In the genomic region with DNA sequence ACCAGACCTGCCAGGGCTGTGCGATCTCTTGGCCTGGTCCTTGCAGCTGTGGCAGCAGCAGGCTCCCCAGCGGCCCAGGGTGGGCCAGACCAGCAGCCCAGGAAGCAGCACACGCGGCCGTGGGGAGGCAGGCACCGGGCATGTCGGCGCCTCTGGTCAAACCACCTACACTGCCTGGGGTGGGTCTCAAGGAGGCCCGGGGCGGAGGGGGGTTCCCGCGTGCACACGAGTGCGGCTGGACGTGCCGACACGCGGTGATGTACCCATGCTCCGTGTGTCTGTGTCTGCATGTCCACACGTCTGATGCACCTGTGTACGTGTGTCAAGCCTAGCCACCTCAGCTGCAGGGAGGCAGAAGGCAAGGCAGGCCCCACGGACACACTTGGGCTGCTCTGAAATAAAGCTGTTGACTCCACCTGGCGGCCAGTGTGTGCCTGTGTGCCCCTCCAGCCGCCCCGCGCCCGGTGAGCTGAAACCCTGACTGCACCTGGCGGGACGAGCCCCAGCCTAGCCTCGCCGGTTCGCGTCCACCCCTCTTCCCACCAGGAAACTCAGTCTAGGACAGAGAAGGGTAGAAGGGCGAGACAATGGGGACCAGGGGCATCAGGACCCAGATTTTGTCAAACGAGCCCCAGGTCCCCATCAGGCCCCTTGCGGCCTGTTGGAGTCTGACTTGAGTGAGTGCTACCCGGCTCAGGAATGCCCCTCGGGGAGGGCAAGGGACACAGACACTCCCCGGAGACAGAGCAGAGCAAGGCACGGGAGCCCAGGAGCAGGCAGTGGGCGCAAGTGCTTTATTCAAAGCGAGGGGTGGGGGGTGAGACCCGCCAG, we compare ENCODE assay signal across 8 cellular contexts. TPM values are rescaled to one million over a fixed set of nuclear protein-coding genes. Genes with fewer than 3 reads are reported as not detected.
A peak's percentile ranks its signal among the peaks of the same experiment; 100 is the strongest.
DNase-seq lines count a peak whose midpoint lies in the region; ATAC-seq and TF ChIP-seq lines count a peak whose summit lies in the region.

No MANE protein-coding gene starts in this region.

- no peaks in the 10 kb centered on the region for H3K9me3 Mint-ChIP-seq in central memory CD8-positive, alpha-beta T cell
- no peaks in the 10 kb centered on the region for H3K9me3 Mint-ChIP-seq in stimulated activated naive B cell treated with anti-CD40 and anti-IgM and Interleukin-4, amounts not matched to agents 10 μg/mL and 1 μg/mL and 100 μg/mL, for 72 hours

- no peak overlapping the region for H3K27ac ChIP-seq in liver (ENCODE audit: low read depth in 1 of 2, low read length in 2 of 2)

- H3K36me3 Mint-ChIP-seq in central memory CD8-positive, alpha-beta T cell (ENCODE audit: insufficient read depth), result peaks cover 6% of the 10 kb centered on the region
- peaks cover 0 to 7% of the 10 kb centered on the region in 2 donors for H3K36me3 Mint-ChIP-seq in stimulated activated naive B cell treated with anti-CD40 and anti-IgM and Interleukin-4, amounts not matched to agents 10 μg/mL and 1 μg/mL and 100 μg/mL, for 72 hours

- no peaks in the 10 kb centered on the region for H3K27me3 Mint-ChIP-seq in central memory CD8-positive, alpha-beta T cell
- peaks cover 0 to 6% of the 10 kb centered on the region in 2 donors for H3K27me3 Mint-ChIP-seq in stimulated activated naive B cell treated with anti-CD40 and anti-IgM and Interleukin-4, amounts not matched to agents 10 μg/mL and 1 μg/mL and 100 μg/mL, for 72 hours

- H3K27me3 ChIP-seq in liver (ENCODE audit: control insufficient read depth in 4 of 4, insufficient read depth in 4 of 4, low read length in 3 of 4), result no peaks in the 10 kb centered on the region

- H3K9me3 ChIP-seq in liver (ENCODE audit: control insufficient read depth in 4 of 4, low read length in 3 of 4), result no peaks in the 10 kb centered on the region

- H3K4me3 Mint-ChIP-seq in central memory CD8-positive, alpha-beta T cell, result no peak overlapping the region
- H3K4me3 Mint-ChIP-seq in stimulated activated naive B cell treated with anti-CD40 and anti-IgM and Interleukin-4, amounts not matched to agents 10 μg/mL and 1 μg/mL and 100 μg/mL, for 72 hours, result no peak overlapping the region

- peak; percentile 62 for TF ChIP-seq CTCF in AG04449 (IDR thresholded peaks at IDR 0.05; ENCODE audit: insufficient read depth, low read length, missing control alignments)
- TF ChIP-seq CTCF in WI38 (IDR thresholded peaks at IDR 0.05; ENCODE audit: low read depth, low read length), result peak; percentile 35
- TF ChIP-seq CTCF in liver (IDR thresholded peaks at IDR 0.05; ENCODE audit: low read depth, low read length, missing input control), result peak; percentile 68

- POLR2A ChIA-PET in AG04449 (lab: Yijun Ruan, JAX), result interaction anchor here (1.9 kb wide), 1 partner anchor 14 kb away, joined by 4 read pairs; no protein-coding TSS in a partner anchor

- H3K4me3 ChIP-seq in AG04449 (ENCODE audit: low read depth, low read length) (no peak overlapping the region), WI38 (ENCODE audit: low read depth, low read length) (no peak overlapping the region), liver (ENCODE audit: low read depth in 1 of 3, low read length in 3 of 3) (no peak overlapping the region)

- H3K4me1 Mint-ChIP-seq in central memory CD8-positive, alpha-beta T cell, result no peaks in the 10 kb centered on the region
- H3K4me1 Mint-ChIP-seq in stimulated activated naive B cell treated with anti-CD40 and anti-IgM and Interleukin-4, amounts not matched to agents 10 μg/mL and 1 μg/mL and 100 μg/mL, for 72 hours, result peaks cover 10 to 13% of the 10 kb centered on the region in 2 donors

- no peak overlapping the region for H3K27ac Mint-ChIP-seq in central memory CD8-positive, alpha-beta T cell (ENCODE audit: low read depth)
- H3K27ac Mint-ChIP-seq in stimulated activated naive B cell treated with anti-CD40 and anti-IgM and Interleukin-4, amounts not matched to agents 10 μg/mL and 1 μg/mL and 100 μg/mL, for 72 hours, result no peak overlapping the region

- no peak overlapping the region for H3K9ac ChIP-seq in liver (ENCODE audit: low read depth in 1 of 2, low read length in 2 of 2)

- WGBS in liver, result 62% methylated on average over 43 of the region's 43 CpGs

- DNase-seq in AG04449 (ENCODE audit: low read depth, low spot score) (no peak), NCI-H2171 (lab: John Stamatoyannopoulos, UW) (peak; percentile 84)
- DNase-seq in central memory CD8-positive, alpha-beta T cell (ENCODE audit: low spot score in 2 of 2), result no peak
- DNase-seq in stimulated activated naive B cell treated with anti-CD40 and anti-IgM and Interleukin-4, amounts not matched to agents 10 μg/mL and 1 μg/mL and 100 μg/mL, for 72 hours, result peak; percentile 42

- ATAC-seq in GM18867 (IDR thresholded peaks at IDR 0.05; ENCODE audit: unreplicated experiment) (peak; percentile 46), HG02798 (IDR thresholded peaks at IDR 0.05; ENCODE audit: poor library complexity, unreplicated experiment) (no peak)
- ATAC-seq in central memory CD8-positive, alpha-beta T cell (replicated peaks; ENCODE audit: extremely low read depth, poor library complexity, severe bottlenecking), result peak; percentile 68
- ATAC-seq in stimulated activated naive B cell treated with anti-CD40 and anti-IgM and Interleukin-4, amounts not matched to agents 10 μg/mL and 1 μg/mL and 100 μg/mL, for 72 hours (replicated peaks), result peak; percentile 92

- peaks cover 0 to 13% (median 7%) of the 10 kb centered on the region in 4 donors for H3K4me1 ChIP-seq in liver (ENCODE audit: control insufficient read depth in 4 of 4, insufficient read depth in 4 of 4, low read length in 3 of 4)

- CTCF ChIA-PET in AG04449 (lab: Yijun Ruan, JAX), result interaction anchor here (0.9 to 3.2 kb wide), 11 partner anchors 10 to 309 kb away, joined by 3 to 60 read pairs (median 6); partner anchors contain the start of gene PERM1

- H3K36me3 ChIP-seq in liver (ENCODE audit: control insufficient read depth in 4 of 4, insufficient read depth in 3 of 4, low read depth in 1 of 4, low read length in 3 of 4), result peaks cover 0 to 10% (median under 1%) of the 10 kb centered on the region in 4 donors

- peak in 1 of 2 donors; percentile 79 for TF ChIP-seq RAD21 in liver (IDR thresholded peaks at IDR 0.05)

TF ChIP-seq in liver, 16 proteins besides CTCF, POLR2A, EP300 and RAD21 (continues in another document):
- TF ChIP-seq, protein P1, sequence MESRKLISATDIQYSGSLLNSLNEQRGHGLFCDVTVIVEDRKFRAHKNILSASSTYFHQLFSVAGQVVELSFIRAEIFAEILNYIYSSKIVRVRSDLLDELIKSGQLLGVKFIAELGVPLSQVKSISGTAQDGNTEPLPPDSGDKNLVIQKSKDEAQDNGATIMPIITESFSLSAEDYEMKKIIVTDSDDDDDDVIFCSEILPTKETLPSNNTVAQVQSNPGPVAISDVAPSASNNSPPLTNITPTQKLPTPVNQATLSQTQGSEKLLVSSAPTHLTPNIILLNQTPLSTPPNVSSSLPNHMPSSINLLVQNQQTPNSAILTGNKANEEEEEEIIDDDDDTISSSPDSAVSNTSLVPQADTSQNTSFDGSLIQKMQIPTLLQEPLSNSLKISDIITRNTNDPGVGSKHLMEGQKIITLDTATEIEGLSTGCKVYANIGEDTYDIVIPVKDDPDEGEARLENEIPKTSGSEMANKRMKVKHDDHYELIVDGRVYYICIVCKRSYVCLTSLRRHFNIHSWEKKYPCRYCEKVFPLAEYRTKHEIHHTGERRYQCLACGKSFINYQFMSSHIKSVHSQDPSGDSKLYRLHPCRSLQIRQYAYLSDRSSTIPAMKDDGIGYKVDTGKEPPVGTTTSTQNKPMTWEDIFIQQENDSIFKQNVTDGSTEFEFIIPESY (IDR thresholded peaks at IDR 0.05), result no peak
- no peak for TF ChIP-seq GABPA (IDR thresholded peaks at IDR 0.05 in 1 of 2, conservative IDR thresholded peaks at IDR 0.05 in 1 of 2)
- no peak for TF ChIP-seq EGR1 (IDR thresholded peaks at IDR 0.05; ENCODE audit: low read depth in 2 of 2)
- no peak for TF ChIP-seq FOXA2 (IDR thresholded peaks at IDR 0.05)
- TF ChIP-seq YY1 (IDR thresholded peaks at IDR 0.05), result no peak
- no peak for TF ChIP-seq JUND (IDR thresholded peaks at IDR 0.05)
- no peak for TF ChIP-seq NR2F2 (IDR thresholded peaks at IDR 0.05)
- no peak for TF ChIP-seq SP1 (IDR thresholded peaks at IDR 0.05)
- no peak for TF ChIP-seq HNF4A (conservative IDR thresholded peaks at IDR 0.05)
- TF ChIP-seq, protein P2, sequence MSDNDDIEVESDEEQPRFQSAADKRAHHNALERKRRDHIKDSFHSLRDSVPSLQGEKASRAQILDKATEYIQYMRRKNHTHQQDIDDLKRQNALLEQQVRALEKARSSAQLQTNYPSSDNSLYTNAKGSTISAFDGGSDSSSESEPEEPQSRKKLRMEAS (IDR thresholded peaks at IDR 0.05), result no peak
- TF ChIP-seq HNF4G (IDR thresholded peaks at IDR 0.05), result no peak
- no peak for TF ChIP-seq FOXA1 (IDR thresholded peaks at IDR 0.05)

RNA-seq across cellular contexts. Expression of gene SCNN1D, which starts 11.6 kb away (rescaled TPM):
- total RNA-seq in liver, result 1 to 10 TPM in 1 of 2 donors, under 1 TPM in 1; 0.79 to 1.5 TPM
- 1 to 10 TPM in 1 of 2 donors, under 1 TPM in 1; 0.51 to 1.1 TPM for polyA plus RNA-seq in liver

RNA-seq across cellular contexts. Expression of gene ACAP3, which starts 15.9 kb away (rescaled TPM):
- total RNA-seq in liver, result 10 to 100 TPM; 17.9 to 24.8 TPM
- 10 to 100 TPM in 1 of 2 donors, 1 to 10 TPM in 1; 2.7 to 12.0 TPM for polyA plus RNA-seq in liver

RNA-seq across cellular contexts. Expression of gene PUSL1, which starts 16.6 kb away (rescaled TPM):
- 10 to 100 TPM in 1 of 2 donors, 1 to 10 TPM in 1; 9.3 to 11.2 TPM for total RNA-seq in liver
- 10 to 100 TPM in 1 of 2 donors, 1 to 10 TPM in 1; 9.5 to 14.9 TPM for polyA plus RNA-seq in liver

RNA-seq across cellular contexts. Expression of gene UBE2J2, which starts 18.2 kb away (rescaled TPM):
- total RNA-seq in liver, result 10 to 100 TPM; 25.2 to 30.4 TPM
- polyA plus RNA-seq in liver, result 10 to 100 TPM; 21.0 to 26.3 TPM

RNA-seq across cellular contexts. Expression of gene INTS11, which starts 32.6 kb away (rescaled TPM):
- total RNA-seq in liver, result 10 to 100 TPM; 30.7 to 40.5 TPM
- polyA plus RNA-seq in liver, result 10 to 100 TPM; 26.3 to 38.3 TPM

Comparison
In these comparisons a context has a peak if more than half of its experiments do, and no peak if none do; other contexts are left out.
1. DNase-seq: peak in NCI-H2171 (single experiment) and stimulated activated naive B cell treated with anti-CD40 and anti-IgM and Interleukin-4, amounts not matched to agents 10 μg/mL and 1 μg/mL and 100 μg/mL, for 72 hours (single experiment); none in AG04449 (single experiment) and central memory CD8-positive, alpha-beta T cell (0 of 2).
2. Peak in every context shown above with its lines, with median percentiles within 50 percentile points of each other: CTCF ChIP-seq.